Comparison of ENCODE assay signal across 32 cellular contexts in the genomic region with DNA sequence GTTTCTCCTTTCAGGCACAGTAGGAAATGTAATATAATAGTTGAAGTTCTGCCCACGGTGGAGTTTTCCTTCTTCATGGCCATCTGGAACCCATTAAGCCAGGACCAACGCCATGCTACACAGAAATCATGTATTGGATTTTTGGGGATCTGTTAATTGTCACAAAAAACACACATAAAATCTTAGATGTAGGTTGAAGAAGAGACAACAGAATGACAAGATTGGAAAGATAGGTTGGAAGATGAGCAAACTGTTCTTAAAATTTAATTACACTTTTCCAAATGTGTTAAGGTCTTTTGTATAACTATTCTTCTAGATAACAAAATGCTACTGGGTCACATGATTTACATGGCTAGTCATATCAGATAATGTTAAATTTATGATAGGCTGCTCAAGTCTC.
"Had no signal": no experiment of that assay in that cellular context is flagged by ENCODE, and none has a peak within 500 bp of the region (broad histone marks: within the 10 kb centered on the region; RNA-seq: fewer than 3 reads in every experiment).

No MANE protein-coding gene starts in this region.

- H3K4me3 Mint-ChIP-seq: activated CD8-positive, alpha-beta memory T cell treated with anti-CD3 and anti-CD28 coated beads, Interleukin-2, amount 10 ng/mL, durations not matched to agents 7 days and 5 days; activated CD8-positive, alpha-beta T cell treated with anti-CD3 and anti-CD28 coated beads, Interleukin-2, amount 10 ng/mL, durations not matched to agents 7 days and 5 days; activated naive CD8-positive, alpha-beta T cell; immature natural killer cell; natural killer cell treated with Interleukin-12 subunit alpha and Interleukin-12 subunit beta and Interleukin-15 and Interleukin-18, amount 100 ng/mL, for 72 hours; stimulated activated memory B cell treated with anti-CD40 and anti-IgM and Interleukin-4, amounts not matched to agents 10 μg/mL and 1 μg/mL and 100 μg/mL, for 72 hours; stimulated activated naive CD8-positive, alpha-beta T cell treated with anti-CD3 and anti-CD28 coated beads, Interleukin-15, amount 100 ng/mL, for 72 hours; type B pancreatic cell had no signal

- H3K27me3 Mint-ChIP-seq: activated CD8-positive, alpha-beta memory T cell treated with anti-CD3 and anti-CD28 coated beads, Interleukin-2, amount 10 ng/mL, durations not matched to agents 7 days and 5 days; activated naive CD8-positive, alpha-beta T cell; natural killer cell treated with Interleukin-12 subunit alpha and Interleukin-12 subunit beta and Interleukin-15 and Interleukin-18, amount 100 ng/mL, for 72 hours; stimulated activated memory B cell treated with anti-CD40 and anti-IgM and Interleukin-4, amounts not matched to agents 10 μg/mL and 1 μg/mL and 100 μg/mL, for 72 hours; stimulated activated naive CD8-positive, alpha-beta T cell treated with anti-CD3 and anti-CD28 coated beads, Interleukin-15, amount 100 ng/mL, for 72 hours; type B pancreatic cell had no signal

- H3K4me1 ChIP-seq: body of pancreas, colonic mucosa, pancreas, psoas muscle, sigmoid colon, vagina had no signal

- H3K9me3 Mint-ChIP-seq: type B pancreatic cell had no signal

- DNase-seq: activated CD4-positive, alpha-beta T cell treated with anti-CD3 and anti-CD28 coated beads for 1 hour; activated CD8-positive, alpha-beta memory T cell treated with anti-CD3 and anti-CD28 coated beads, Interleukin-2, amount 10 ng/mL, durations not matched to agents 7 days and 5 days; activated CD8-positive, alpha-beta T cell treated with anti-CD3 and anti-CD28 coated beads, Interleukin-2, amount 10 ng/mL, durations not matched to agents 7 days and 5 days; activated naive CD4-positive, alpha-beta T cell; activated T-cell treated with anti-CD3 and anti-CD28 coated beads, Interleukin-2, amount 50 U/mL, for 48 hours; anterior cingulate cortex; body of pancreas; cerebellar nuclear complex; colonic mucosa; effector memory CD4-positive, alpha-beta T cell; erythroblast; head of caudate nucleus; hypothalamus; immature natural killer cell; kidney; left colon; nucleus accumbens; pancreas; psoas muscle; sigmoid colon; stimulated activated CD4-positive, alpha-beta T cell treated with anti-CD3 and anti-CD28 coated beads, Interleukin-1b, Interleukin-23, amount 100 ng/mL, for 48 hours; stimulated activated CD4-positive, alpha-beta T cell treated with anti-CD3 and anti-CD28 coated beads, Interleukin-4, amount 100 ng/mL, for 4 hours; stimulated activated CD8-positive, alpha-beta memory T cell treated with anti-CD3 and anti-CD28 coated beads, Interleukin-4, amount 100 ng/mL, for 48 hours; stimulated activated naive CD8-positive, alpha-beta T cell treated with anti-CD3 and anti-CD28 coated beads, Interleukin-15, amount 100 ng/mL, for 72 hours; substantia nigra; T-helper 2 cell had no signal

- H3K9me3 ChIP-seq: body of pancreas, colonic mucosa, pancreas, vagina had no signal

- ATAC-seq: activated CD8-positive, alpha-beta memory T cell treated with anti-CD3 and anti-CD28 coated beads, Interleukin-2, amount 10 ng/mL, durations not matched to agents 7 days and 5 days; activated CD8-positive, alpha-beta T cell treated with anti-CD3 and anti-CD28 coated beads, Interleukin-2, amount 10 ng/mL, durations not matched to agents 7 days and 5 days; body of pancreas; left colon; natural killer cell treated with Interleukin-12 subunit alpha and Interleukin-12 subunit beta and Interleukin-15 and Interleukin-18, amount 100 ng/mL, for 72 hours; pancreas; psoas muscle; stimulated activated memory B cell treated with anti-CD40 and anti-IgM and Interleukin-4, amounts not matched to agents 10 μg/mL and 1 μg/mL and 100 μg/mL, for 72 hours; stimulated activated naive CD8-positive, alpha-beta T cell treated with anti-CD3 and anti-CD28 coated beads, Interleukin-15, amount 100 ng/mL, for 72 hours had no signal

- H3K4me3 ChIP-seq: body of pancreas, cardiac muscle cell, colonic mucosa, pancreas, psoas muscle, sigmoid colon, vagina had no signal

- H3K27me3 ChIP-seq: body of pancreas, cardiac muscle cell, colonic mucosa, pancreas, sigmoid colon, vagina had no signal

- H3K36me3 Mint-ChIP-seq: activated CD8-positive, alpha-beta memory T cell treated with anti-CD3 and anti-CD28 coated beads, Interleukin-2, amount 10 ng/mL, durations not matched to agents 7 days and 5 days; activated naive CD8-positive, alpha-beta T cell; stimulated activated memory B cell treated with anti-CD40 and anti-IgM and Interleukin-4, amounts not matched to agents 10 μg/mL and 1 μg/mL and 100 μg/mL, for 72 hours had no signal

- H3K4me1 Mint-ChIP-seq: activated CD8-positive, alpha-beta memory T cell treated with anti-CD3 and anti-CD28 coated beads, Interleukin-2, amount 10 ng/mL, durations not matched to agents 7 days and 5 days; immature natural killer cell; stimulated activated memory B cell treated with anti-CD40 and anti-IgM and Interleukin-4, amounts not matched to agents 10 μg/mL and 1 μg/mL and 100 μg/mL, for 72 hours; stimulated activated naive CD8-positive, alpha-beta T cell treated with anti-CD3 and anti-CD28 coated beads, Interleukin-15, amount 100 ng/mL, for 72 hours had no signal

- H3K27ac Mint-ChIP-seq: activated CD8-positive, alpha-beta memory T cell treated with anti-CD3 and anti-CD28 coated beads, Interleukin-2, amount 10 ng/mL, durations not matched to agents 7 days and 5 days; activated CD8-positive, alpha-beta T cell treated with anti-CD3 and anti-CD28 coated beads, Interleukin-2, amount 10 ng/mL, durations not matched to agents 7 days and 5 days; activated naive CD8-positive, alpha-beta T cell; immature natural killer cell; natural killer cell treated with Interleukin-12 subunit alpha and Interleukin-12 subunit beta and Interleukin-15 and Interleukin-18, amount 100 ng/mL, for 72 hours; stimulated activated memory B cell treated with anti-CD40 and anti-IgM and Interleukin-4, amounts not matched to agents 10 μg/mL and 1 μg/mL and 100 μg/mL, for 72 hours; stimulated activated naive CD8-positive, alpha-beta T cell treated with anti-CD3 and anti-CD28 coated beads, Interleukin-15, amount 100 ng/mL, for 72 hours; type B pancreatic cell had no signal

- H3K36me3 ChIP-seq: cardiac muscle cell, colonic mucosa, pancreas, sigmoid colon, vagina had no signal

- H3K27ac ChIP-seq: body of pancreas, cardiac muscle cell, colonic mucosa, pancreas, psoas muscle, sigmoid colon, vagina had no signal
